13 cellular contexts compared by ENCODE assay signal in the genomic region with DNA sequence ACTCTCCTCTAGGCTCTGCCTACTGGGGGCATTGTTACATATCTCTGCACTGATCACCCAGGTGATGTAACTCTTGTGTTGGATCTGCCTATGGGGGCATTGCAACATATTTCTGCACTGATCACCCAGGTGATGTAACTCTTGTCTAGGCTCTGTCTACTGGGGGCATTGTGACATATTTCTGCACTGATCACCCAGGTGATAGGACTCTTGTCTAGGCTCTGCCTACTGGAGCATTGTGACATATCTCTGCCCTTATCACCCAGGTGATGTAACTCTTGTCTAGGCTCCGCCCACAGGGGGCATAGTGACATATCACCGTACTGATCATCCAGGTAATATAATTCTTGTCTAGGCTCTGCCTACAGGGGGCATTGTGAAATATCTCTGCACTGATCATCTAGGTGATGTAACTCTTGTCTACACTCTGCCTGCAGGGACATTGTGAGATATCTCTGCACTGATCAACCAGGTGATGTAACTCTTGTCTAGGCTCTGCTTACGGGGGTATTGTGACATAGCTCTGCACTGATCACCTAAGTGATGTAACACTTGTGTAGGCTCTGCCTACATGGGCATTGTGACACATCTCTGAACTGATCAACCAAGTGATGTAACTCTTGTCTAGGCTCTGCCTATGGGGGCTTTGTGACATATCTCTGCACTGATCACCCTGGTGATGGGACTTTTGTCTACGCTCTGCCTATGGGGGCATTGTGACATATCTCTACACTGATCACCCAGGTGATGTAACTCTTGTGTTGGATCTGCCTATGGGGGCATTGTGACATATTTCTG. TPM values are rescaled to one million over a fixed set of nuclear protein-coding genes. Genes with fewer than 3 reads are reported as not detected.
DNase-seq lines count a peak whose midpoint lies in the region; ATAC-seq, FAIRE-seq and TF ChIP-seq lines count a peak whose summit lies in the region.
"Not testable (repeated sequence)": the region's sequence is repeated elsewhere in the genome, so short reads cannot be mapped to it uniquely, and the experiment has no call there.
"Had no signal": no experiment of that assay in that cellular context is flagged by ENCODE, and none has a peak within 500 bp of the region (broad histone marks: within the 10 kb centered on the region; RNA-seq: fewer than 3 reads in every experiment).

No MANE protein-coding gene starts in this region.

- H3K27ac ChIP-seq in CD8-positive, alpha-beta T cell (ENCODE audit: low read depth, low read length), result not testable (repeated sequence)
- peak overlapping the region; percentile 83 for H3K27ac ChIP-seq in parathyroid adenoma

- H3K4me1 Mint-ChIP-seq in CD8-positive, alpha-beta T cell (ENCODE audit: low read depth); activated naive CD8-positive, alpha-beta T cell treated with anti-CD3 and anti-CD28 coated beads, Interleukin-2, amount 50 U/mL, for 24 hours: not testable (repeated sequence)
- H3K4me1 Mint-ChIP-seq in activated CD8-positive, alpha-beta T cell treated with anti-CD3 and anti-CD28 coated beads for 36 hours (ENCODE audit: low read depth), result peaks cover 14% of the 10 kb centered on the region

- H3K36me3 Mint-ChIP-seq in CD8-positive, alpha-beta T cell; activated CD8-positive, alpha-beta T cell treated with anti-CD3 and anti-CD28 coated beads for 36 hours (ENCODE audit: low read depth); activated naive CD8-positive, alpha-beta T cell treated with anti-CD3 and anti-CD28 coated beads, Interleukin-2, amount 50 U/mL, for 24 hours (ENCODE audit: low read depth): not testable (repeated sequence)

- H3K9ac ChIP-seq in parathyroid adenoma, result not testable (repeated sequence)

- H3K27ac Mint-ChIP-seq in CD8-positive, alpha-beta T cell, result not testable (repeated sequence)
- H3K27ac Mint-ChIP-seq in activated CD8-positive, alpha-beta T cell treated with anti-CD3 and anti-CD28 coated beads for 36 hours, result peak overlapping the region; percentile 40
- H3K27ac Mint-ChIP-seq in activated naive CD8-positive, alpha-beta T cell treated with anti-CD3 and anti-CD28 coated beads, Interleukin-2, amount 50 U/mL, for 24 hours, result peak overlapping the region; percentile 2

- not testable (repeated sequence) for TF ChIP-seq RAD21 in Ishikawa (IDR thresholded peaks at IDR 0.05; ENCODE audit: low read depth)

- not testable (repeated sequence) for H3K4me1 ChIP-seq in CD8-positive, alpha-beta T cell (ENCODE audit: insufficient read depth, low read length)
- H3K4me1 ChIP-seq in parathyroid adenoma, result peaks cover 22% of the 10 kb centered on the region

- not testable (repeated sequence) for H3K36me3 ChIP-seq in CD8-positive, alpha-beta T cell (ENCODE audit: insufficient read depth, low read length); bronchial epithelial cell (ENCODE audit: control insufficient read depth, insufficient read depth, low read length); parathyroid adenoma (ENCODE audit: control insufficient read depth, insufficient read depth, low read length)

- H3K27me3 ChIP-seq in CD8-positive, alpha-beta T cell (ENCODE audit: insufficient read depth, low read length); bronchial epithelial cell (ENCODE audit: control insufficient read depth, insufficient read depth, low read length); parathyroid adenoma (ENCODE audit: control insufficient read depth, insufficient read depth, low read length): not testable (repeated sequence)

- CTCF ChIA-PET in CD8-positive, alpha-beta T cell (lab: Charles Lee); activated CD8-positive, alpha-beta T cell treated with anti-CD3 and anti-CD28 coated beads for 36 hours (lab: Charles Lee): not testable (repeated sequence)

- peaks cover 11% of the 10 kb centered on the region for H3K27me3 Mint-ChIP-seq in CD8-positive, alpha-beta T cell (ENCODE audit: low read depth)
- not testable (repeated sequence) for H3K27me3 Mint-ChIP-seq in activated CD8-positive, alpha-beta T cell treated with anti-CD3 and anti-CD28 coated beads for 36 hours; activated naive CD8-positive, alpha-beta T cell treated with anti-CD3 and anti-CD28 coated beads, Interleukin-2, amount 50 U/mL, for 24 hours

- not testable (repeated sequence) for H3K4me2 ChIP-seq in parathyroid adenoma (ENCODE audit: low read length)

- ATAC-seq in CD8-positive, alpha-beta T cell, result peak; percentile 43
- peak; percentile 10 for ATAC-seq in activated CD8-positive, alpha-beta T cell treated with anti-CD3 and anti-CD28 coated beads for 36 hours
- not testable (repeated sequence) for ATAC-seq in activated naive CD8-positive, alpha-beta T cell treated with anti-CD3 and anti-CD28 coated beads, Interleukin-2, amount 50 U/mL, for 24 hours

- TF ChIP-seq EP300 in Ishikawa (IDR thresholded peaks at IDR 0.05; ENCODE audit: borderline replicate concordance), result not testable (repeated sequence)

- H3K79me2 ChIP-seq in parathyroid adenoma, result not testable (repeated sequence)

- peaks cover 16% of the 10 kb centered on the region for H3K9me3 Mint-ChIP-seq in CD8-positive, alpha-beta T cell
- H3K9me3 Mint-ChIP-seq in activated CD8-positive, alpha-beta T cell treated with anti-CD3 and anti-CD28 coated beads for 36 hours, result peaks cover 29% of the 10 kb centered on the region
- H3K9me3 Mint-ChIP-seq in activated naive CD8-positive, alpha-beta T cell treated with anti-CD3 and anti-CD28 coated beads, Interleukin-2, amount 50 U/mL, for 24 hours, result peaks cover 24% of the 10 kb centered on the region

- POLR2A ChIA-PET in CD8-positive, alpha-beta T cell (lab: Charles Lee); activated CD8-positive, alpha-beta T cell treated with anti-CD3 and anti-CD28 coated beads for 36 hours (lab: Charles Lee): not testable (repeated sequence)

- not testable (repeated sequence) for FAIRE-seq in bronchial epithelial cell (lab: Jason Lieb, UNC)

- TF ChIP-seq CTCF in CD8-positive, alpha-beta T cell (IDR thresholded peaks at IDR 0.05); activated CD8-positive, alpha-beta T cell treated with anti-CD3 and anti-CD28 coated beads for 36 hours (IDR thresholded peaks at IDR 0.05); bronchial epithelial cell (IDR thresholded peaks at IDR 0.05; ENCODE audit: insufficient read depth, low read length, severe bottlenecking): not testable (repeated sequence)
- TF ChIP-seq CTCF in parathyroid adenoma (IDR thresholded peaks at IDR 0.05), result peak; percentile 22

- not testable (repeated sequence) for H3K4me3 Mint-ChIP-seq in CD8-positive, alpha-beta T cell; activated CD8-positive, alpha-beta T cell treated with anti-CD3 and anti-CD28 coated beads for 36 hours; activated naive CD8-positive, alpha-beta T cell treated with anti-CD3 and anti-CD28 coated beads, Interleukin-2, amount 50 U/mL, for 24 hours

- H3K4me3 ChIP-seq in CD8-positive, alpha-beta T cell (ENCODE audit: low read depth, low read length); bronchial epithelial cell (ENCODE audit: low read depth, low read length); parathyroid adenoma (ENCODE audit: low read depth, low read length): not testable (repeated sequence)

- not testable (repeated sequence) for H2AFZ ChIP-seq in parathyroid adenoma

- peak in 1 of 7 experiments; percentile 39 for DNase-seq in CD8-positive, alpha-beta T cell
- peak; percentile 32 for DNase-seq in activated CD8-positive, alpha-beta T cell treated with anti-CD3 and anti-CD28 coated beads for 36 hours
- not testable (repeated sequence) for DNase-seq in activated naive CD8-positive, alpha-beta T cell treated with anti-CD3 and anti-CD28 coated beads, Interleukin-2, amount 50 U/mL, for 24 hours
- DNase-seq in bronchial epithelial cell (ENCODE audit: low read depth) (peak; percentile 4), kidney tubule cell (ENCODE audit: low spot score) (peak; percentile 10)

- intact Hi-C loops in CD8-positive, alpha-beta T cell (cut with DNase I, micrococcal nuclease), result loop anchor here in 1 of 2 experiments (5.0 kb wide), 2 partner anchors 491 to 511 kb away; partner anchors contain the start of gene CLUL1
- intact Hi-C loops in activated CD8-positive, alpha-beta T cell treated with anti-CD3 and anti-CD28 coated beads for 36 hours (cut with micrococcal nuclease), result not testable (repeated sequence)

- H3K9me3 ChIP-seq in CD8-positive, alpha-beta T cell (ENCODE audit: low read length); parathyroid adenoma (ENCODE audit: control insufficient read depth, low read length): not testable (repeated sequence)

TF ChIP-seq in Ishikawa, 13 proteins besides CTCF, POLR2A, EP300 and RAD21:
- TF ChIP-seq CEBPB (IDR thresholded peaks at IDR 0.05), result 0 out of 2 replicates have a peak, but pooled peaks have one; percentile 26
TF ChIP-seq in Ishikawa: peak in this region for 1; not testable (repeated sequence) for 12.

RNA-seq across cellular contexts. Expression of gene USP14, which starts 52.1 kb away (rescaled TPM):
- 10 to 100 TPM; 61.3 to 64.1 TPM for total RNA-seq in CD8-positive, alpha-beta T cell
- 10 to 100 TPM; 94.6 to 96.2 TPM for total RNA-seq in activated CD8-positive, alpha-beta T cell treated with anti-CD3 and anti-CD28 coated beads for 36 hours
- 20.8 and 22.3 TPM in 2 replicates for total RNA-seq in bronchial epithelial cell

RNA-seq across cellular contexts. Expression of gene TUBB8B, which starts 56.8 kb away (rescaled TPM):
- not detected for total RNA-seq in CD8-positive, alpha-beta T cell
- total RNA-seq in activated CD8-positive, alpha-beta T cell treated with anti-CD3 and anti-CD28 coated beads for 36 hours, result not detected
- total RNA-seq in bronchial epithelial cell, result not detected in 2 replicates
- total RNA-seq: A172; CD4-positive, CD25-positive, alpha-beta regulatory T cell; Daoy; GM23248; H4; HFFc6 had no signal
